ENCODE assay signal across 21 cellular contexts in the genomic region with DNA sequence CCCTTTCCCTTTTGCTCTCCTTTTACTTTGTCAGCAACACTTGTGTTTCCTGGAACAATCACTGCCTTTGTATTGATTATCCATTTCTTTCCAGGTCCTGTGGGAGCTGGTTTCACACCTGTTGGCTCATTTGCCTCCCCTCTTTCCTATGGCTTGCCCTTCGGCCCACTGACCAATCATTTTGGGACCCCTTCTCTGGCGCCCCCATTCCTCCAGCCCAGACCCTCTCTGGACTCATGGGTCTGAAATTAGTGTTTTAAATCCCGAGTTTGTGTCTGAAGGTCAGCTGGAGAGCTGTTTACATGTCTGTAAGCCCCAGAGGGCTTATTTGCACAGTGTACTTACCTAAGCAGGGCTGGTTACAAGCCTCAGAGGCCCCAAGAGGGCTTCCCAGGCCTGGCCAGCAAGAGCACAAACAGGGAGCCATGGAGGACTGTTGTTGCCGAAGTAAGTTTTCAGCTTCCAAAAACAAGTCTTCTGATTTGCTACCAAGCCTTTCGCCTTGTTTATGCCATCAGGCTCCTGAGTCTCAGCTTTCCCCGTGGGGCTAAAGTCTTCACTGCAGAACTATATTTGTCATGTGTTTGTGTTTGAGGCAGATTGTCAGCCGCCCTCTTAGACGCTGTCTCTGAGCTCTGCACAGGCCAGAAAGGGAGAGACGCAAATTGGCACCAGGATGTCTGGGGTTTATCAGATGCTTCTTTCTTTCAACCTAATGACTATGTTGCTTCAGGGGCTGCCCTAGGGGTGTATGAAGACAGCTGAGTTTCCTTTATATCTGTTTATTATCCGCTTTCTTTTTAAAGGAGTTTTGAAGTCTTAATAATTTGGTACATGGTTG.
A peak's percentile ranks its signal among the peaks of the same experiment; 100 is the strongest.
DNase-seq lines count a peak whose midpoint lies in the region; ATAC-seq and TF ChIP-seq lines count a peak whose summit lies in the region.
"Had no signal": no experiment of that assay in that cellular context is flagged by ENCODE, and none has a peak within 500 bp of the region (broad histone marks: within the 10 kb centered on the region; RNA-seq: fewer than 3 reads in every experiment).

No MANE protein-coding gene starts in this region.

- peak overlapping the region; percentile 72 for H4K8ac ChIP-seq in mesenchymal stem cell (ENCODE audit: low read length)

- H4K91ac ChIP-seq in mesenchymal stem cell (ENCODE audit: low read length), result no peak overlapping the region

- H3K27me3 Mint-ChIP-seq in Caco-2 (ENCODE audit: insufficient read depth, unreplicated experiment), result no peaks in the 10 kb centered on the region

- peak overlapping the region; percentile 60 for H3K27ac Mint-ChIP-seq in Caco-2 (ENCODE audit: unreplicated experiment)
- H3K27ac Mint-ChIP-seq: activated B cell treated with CpG ODN at 0.5 μM for 24 hours; activated naive CD8-positive, alpha-beta T cell had no signal

- no peak overlapping the region for H2BK5ac ChIP-seq in mesenchymal stem cell (ENCODE audit: low read depth, low read length, poor library complexity, severe bottlenecking)

- no peak for TF ChIP-seq EP300 in SK-N-SH (IDR thresholded peaks at IDR 0.05; ENCODE audit: borderline replicate concordance in 1 of 2, low read depth in 1 of 2, low read length in 1 of 2)

- no peak overlapping the region for H2AK5ac ChIP-seq in mesenchymal stem cell (ENCODE audit: low read length, severe bottlenecking)

- no peaks in the 10 kb centered on the region for H3K79me2 ChIP-seq in SK-N-SH (ENCODE audit: insufficient read depth)
- H3K79me2 ChIP-seq: parathyroid adenoma had no signal

- TF ChIP-seq CTCF in 22Rv1 (IDR thresholded peaks at IDR 0.05), result no peak
- TF ChIP-seq CTCF in Caco-2 (IDR thresholded peaks at IDR 0.05; ENCODE audit: insufficient read depth in 1 of 2, low read depth in 1 of 2, low read length in 1 of 2, severe bottlenecking in 1 of 2, unreplicated experiment in 1 of 2), result no peak
- TF ChIP-seq CTCF in SK-N-SH (IDR thresholded peaks at IDR 0.05), result no peak

- no peak overlapping the region for H2BK15ac ChIP-seq in mesenchymal stem cell (ENCODE audit: low read depth, poor library complexity, severe bottlenecking)

- H3K36me3 ChIP-seq in Caco-2 (ENCODE audit: control insufficient read depth, insufficient read depth, low read length), result no peaks in the 10 kb centered on the region
- no peaks in the 10 kb centered on the region for H3K36me3 ChIP-seq in SK-N-SH (replicated peaks in 1 of 2; ENCODE audit: control insufficient read depth in 1 of 2, insufficient read depth in 2 of 2, low read length in 1 of 2)
- H3K36me3 ChIP-seq in mesenchymal stem cell (ENCODE audit: control insufficient read depth in 1 of 2, insufficient read depth in 2 of 2, low read depth in 1 of 2, low read length in 2 of 2), result no peaks in the 10 kb centered on the region
- H3K36me3 ChIP-seq: uterus had no signal

- POLR2A ChIA-PET in Caco-2 (lab: Charles Lee) (no interaction called here), SK-N-SH (lab: Yijun Ruan, JAX) (interaction anchor here (0.9 to 1.0 kb wide), 2 partner anchors 11 to 47 kb away, joined by 3 read pairs; no protein-coding TSS in a partner anchor)

- H3K4me3 ChIP-seq in Caco-2 (ENCODE audit: low read depth, low read length) (0 out of 2 replicates have a peak overlapping the region, but pooled peaks have one; percentile 7), SK-N-SH (ENCODE audit: low read depth in 2 of 2, low read length in 1 of 2) (no peak overlapping the region), mesenchymal stem cell (ENCODE audit: insufficient read depth in 1 of 2, low read depth in 1 of 2, low read length in 2 of 2) (no peak overlapping the region)
- H3K4me3 ChIP-seq: GM12878, uterus had no signal

- H3K27ac ChIP-seq in 22Rv1, result peak overlapping the region; percentile 44
- peak overlapping the region in 1 of 2 experiments; percentile 73; a peak in 2 of 4 replicates for H3K27ac ChIP-seq in SK-N-SH (ENCODE audit: low read depth in 2 of 2, low read length in 1 of 2)
- H3K27ac ChIP-seq in mesenchymal stem cell (ENCODE audit: low read length, poor library complexity, severe bottlenecking), result no peak overlapping the region
- H3K27ac ChIP-seq: foreskin keratinocyte, parathyroid adenoma, uterus had no signal

- H3K4me1 ChIP-seq in Caco-2 (peaks cover 17% of the 10 kb centered on the region), SK-N-SH (ENCODE audit: control insufficient read depth in 1 of 2, insufficient read depth in 2 of 2, low read depth in 1 of 2, low read length in 1 of 2) (peaks cover 0 to 12% of the 10 kb centered on the region in 2 experiments; a peak in 3 of 4 replicates), mesenchymal stem cell (ENCODE audit: control insufficient read depth, insufficient read depth, low read depth, low read length) (no peaks in the 10 kb centered on the region)
- H3K4me1 ChIP-seq: foreskin keratinocyte, parathyroid adenoma, uterus had no signal

- no peak overlapping the region for H3K4me3 Mint-ChIP-seq in Caco-2 (ENCODE audit: unreplicated experiment)
- H3K4me3 Mint-ChIP-seq: activated B cell treated with CpG ODN at 0.5 μM for 24 hours; activated naive CD8-positive, alpha-beta T cell had no signal

- H3K9ac ChIP-seq in SK-N-SH (no peak overlapping the region), mesenchymal stem cell (ENCODE audit: low read length) (no peak overlapping the region)
- H3K9ac ChIP-seq: parathyroid adenoma had no signal

- no peak overlapping the region for H3K23ac ChIP-seq in mesenchymal stem cell (ENCODE audit: low read length in 2 of 2)

- peak overlapping the region; percentile 19 for H2BK120ac ChIP-seq in mesenchymal stem cell (ENCODE audit: low read depth, low read length)

- no peaks in the 10 kb centered on the region for H3K79me1 ChIP-seq in mesenchymal stem cell (replicated peaks; ENCODE audit: low read length, poor library complexity, severe bottlenecking)

- no peak overlapping the region for H2BK12ac ChIP-seq in mesenchymal stem cell (ENCODE audit: low read length in 2 of 2)

- intact Hi-C loops in Caco-2 (cut with micrococcal nuclease; ENCODE audit: unreplicated experiment), result no loop called here

- H2AFZ ChIP-seq in SK-N-SH (ENCODE audit: low read depth) (no peak overlapping the region), mesenchymal stem cell (ENCODE audit: low read depth, low read length) (no peak overlapping the region)
- H2AFZ ChIP-seq: parathyroid adenoma had no signal

- peaks cover 16% of the 10 kb centered on the region for H3K4me1 Mint-ChIP-seq in Caco-2 (ENCODE audit: low read depth, unreplicated experiment)
- H3K4me1 Mint-ChIP-seq: activated B cell treated with CpG ODN at 0.5 μM for 24 hours had no signal

- no peak overlapping the region for H3K14ac ChIP-seq in mesenchymal stem cell (ENCODE audit: low read length in 2 of 2)

- no peaks in the 10 kb centered on the region for H3K9me2 ChIP-seq in SK-N-SH

- H3K9me3 Mint-ChIP-seq in Caco-2 (ENCODE audit: unreplicated experiment), result peaks cover 10% of the 10 kb centered on the region
- H3K9me3 Mint-ChIP-seq: activated B cell treated with CpG ODN at 0.5 μM for 24 hours had no signal

- peak overlapping the region in 1 of 2 experiments; percentile 35 for H3K4ac ChIP-seq in mesenchymal stem cell (ENCODE audit: low read depth in 1 of 2, low read length in 2 of 2)

- no peak for TF ChIP-seq RAD21 in SK-N-SH (IDR thresholded peaks at IDR 0.05; ENCODE audit: low read length)

- no peaks in the 10 kb centered on the region for H3K9me3 ChIP-seq in Caco-2
- H3K9me3 ChIP-seq in SK-N-SH, result no peaks in the 10 kb centered on the region
- no peaks in the 10 kb centered on the region for H3K9me3 ChIP-seq in mesenchymal stem cell (ENCODE audit: control insufficient read depth, low read length)
- H3K9me3 ChIP-seq: uterus had no signal

- CTCF ChIA-PET in Caco-2 (lab: Charles Lee), result interaction anchor here (1.0 to 1.9 kb wide), 2 partner anchors 12 to 19 kb away, joined by 3 to 7 read pairs; no protein-coding TSS in a partner anchor
- CTCF ChIA-PET in SK-N-SH (lab: Yijun Ruan, JAX), result interaction anchor here (0.9 to 2.3 kb wide), 4 partner anchors 19 to 314 kb away, joined by 3 to 15 read pairs (median 3); no protein-coding TSS in a partner anchor

- H3K27me3 ChIP-seq in Caco-2 (replicated peaks; ENCODE audit: control insufficient read depth, insufficient read depth, low read length) (no peaks in the 10 kb centered on the region), SK-N-SH (ENCODE audit: insufficient read depth) (no peaks in the 10 kb centered on the region; the same call in 1 of the 2 replicates), mesenchymal stem cell (ENCODE audit: control insufficient read depth in 1 of 2, insufficient read depth in 1 of 2, low read length in 2 of 2) (peaks cover 7 to 9% of the 10 kb centered on the region in 2 experiments)
- H3K27me3 ChIP-seq: uterus had no signal

- H3K36me3 Mint-ChIP-seq in Caco-2 (ENCODE audit: insufficient read depth, unreplicated experiment), result no peaks in the 10 kb centered on the region

- H3K4me2 ChIP-seq in SK-N-SH (no peak overlapping the region), mesenchymal stem cell (ENCODE audit: low read length, poor library complexity, severe bottlenecking) (no peak overlapping the region)

- H4K20me1 ChIP-seq in SK-N-SH (ENCODE audit: insufficient read depth), result no peaks in the 10 kb centered on the region

- 51% methylated on average over 10 of the region's 10 CpGs for WGBS in SK-N-SH (ENCODE audit: low lambda C conversion rate)
- WGBS in mesenchymal stem cell, result 32% methylated on average over 9 of the region's 10 CpGs

- peak overlapping the region; percentile 38 to 62 for H3K18ac ChIP-seq in mesenchymal stem cell (ENCODE audit: low read depth in 1 of 2, low read length in 2 of 2)

- no TSS peak for BruUV-seq in Caco-2 (replicated peaks; lab: Mats Ljungman, UMichigan)

- DNase-seq in Caco-2 (no peak), SK-N-SH (no peak), mesenchymal stem cell (peak; percentile 47), NCI-H1694 treated with DMSO at 0.1 percent for 48 hours (lab: John Stamatoyannopoulos, UW) (no peak), AG08395 (ENCODE audit: low spot score) (no peak)
- DNase-seq in activated CD4-positive, alpha-beta T cell treated with anti-CD3 and anti-CD28 coated beads, Interleukin-2, amount 50 U/mL, for 4 hours, result no peak
- DNase-seq: activated B cell treated with CpG ODN at 0.5 μM for 24 hours; cortex of kidney; foreskin keratinocyte; GDM1; Karpas-422; left cardiac atrium; NCI-H1092; stimulated activated CD4-positive, alpha-beta T cell treated with anti-CD3 and anti-CD28 coated beads, Interleukin-2, amount 100 ng/mL, for 48 hours; T-helper 2 cell; uterus had no signal

- no peak for ATAC-seq in GM21360 (IDR thresholded peaks at IDR 0.05; ENCODE audit: unreplicated experiment)
- ATAC-seq: foreskin keratinocyte, GM12878 had no signal

- H3F3A ChIP-seq in SK-N-SH (replicated peaks; ENCODE audit: insufficient read depth), result no peaks in the 10 kb centered on the region

TF ChIP-seq in SK-N-SH, 30 proteins besides CTCF, POLR2A, EP300 and RAD21:
- TF ChIP-seq FOXJ3 (CRISPR knock-in tag; IDR thresholded peaks at IDR 0.05) (peak; percentile 14; the same call in 1 of the 2 replicates), RFX5 (IDR thresholded peaks at IDR 0.05; ENCODE audit: low read length) (no peak), JUND (IDR thresholded peaks at IDR 0.05) (no peak), MAX (IDR thresholded peaks at IDR 0.05; ENCODE audit: low read depth) (no peak)
